Comparison of ENCODE assay signal across 8 cellular contexts in genomic region chr16:75099738-75100615, GRCh38. TPM values are rescaled to one million over a fixed set of nuclear protein-coding genes. Genes with fewer than 3 reads are reported as not detected.
DNase-seq lines count a peak whose midpoint lies in the region; ATAC-seq, FAIRE-seq and TF ChIP-seq lines count a peak whose summit lies in the region.

No MANE protein-coding gene starts in this region.

- DNase-seq in GM12892 (ENCODE audit: insufficient read length) (no peak), WERI-Rb-1 (no peak), left lobe of liver (ENCODE audit: low spot score) (no peak), hippocampal formation (lab: John Stamatoyannopoulos, UW) (no peak), NCI-H82 (lab: John Stamatoyannopoulos, UW) (no peak)

- H3K4me3 ChIP-seq in WERI-Rb-1 (ENCODE audit: low read depth, low read length), result no peak overlapping the region

- H3K27ac ChIP-seq in WERI-Rb-1, result 0 out of 2 replicates have a peak overlapping the region, but pooled peaks have one; percentile 10

- ATAC-seq in HG02938 (IDR thresholded peaks at IDR 0.05; ENCODE audit: unreplicated experiment), result peak; percentile 48
- ATAC-seq in left lobe of liver, result peak; percentile 65
- ATAC-seq in HG03095 (IDR thresholded peaks at IDR 0.05; ENCODE audit: unreplicated experiment), result no peak
- ATAC-seq in GM19328 (IDR thresholded peaks at IDR 0.05; ENCODE audit: unreplicated experiment), result no peak

- peaks cover 8% of the 10 kb centered on the region for H3K36me3 ChIP-seq in WERI-Rb-1

- TF ChIP-seq CTCF in WERI-Rb-1 (IDR thresholded peaks at IDR 0.05; ENCODE audit: low read depth, low read length), result no peak

- no peaks in the 10 kb centered on the region for H3K27me3 ChIP-seq in WERI-Rb-1 (ENCODE audit: insufficient read depth, low read depth, severe bottlenecking)

- H3K9me3 ChIP-seq in WERI-Rb-1 (ENCODE audit: severe bottlenecking), result no peaks in the 10 kb centered on the region

- FAIRE-seq in GM12892 (lab: Jason Lieb, UNC), result peak; percentile 80

- no peak for TF ChIP-seq POLR2A in GM12892 (IDR thresholded peaks at IDR 0.05; ENCODE audit: low read depth, low read length)

RNA-seq across cellular contexts. Expression of gene LDHD, which starts 16.6 kb away (rescaled TPM):
- not detected for polyA plus RNA-seq in GM12892 (2012; ENCODE audit: missing spikeins)
- total RNA-seq in left lobe of liver, result 113 TPM

RNA-seq across cellular contexts. Expression of gene ZFP1, which starts 48.3 kb away (rescaled TPM):
- polyA plus RNA-seq in GM12892 (2012; ENCODE audit: missing spikeins), result 8.7 TPM
- total RNA-seq in left lobe of liver, result 16.8 TPM

Comparison
In these comparisons a context has a peak if more than half of its experiments do, and no peak if none do; other contexts are left out.
1. ATAC-seq: peak in HG02938 (single experiment) and left lobe of liver (single experiment); none in HG03095 (single experiment) and GM19328 (single experiment).